Comparison of ENCODE assay signal across 14 cellular contexts in the genomic region with DNA sequence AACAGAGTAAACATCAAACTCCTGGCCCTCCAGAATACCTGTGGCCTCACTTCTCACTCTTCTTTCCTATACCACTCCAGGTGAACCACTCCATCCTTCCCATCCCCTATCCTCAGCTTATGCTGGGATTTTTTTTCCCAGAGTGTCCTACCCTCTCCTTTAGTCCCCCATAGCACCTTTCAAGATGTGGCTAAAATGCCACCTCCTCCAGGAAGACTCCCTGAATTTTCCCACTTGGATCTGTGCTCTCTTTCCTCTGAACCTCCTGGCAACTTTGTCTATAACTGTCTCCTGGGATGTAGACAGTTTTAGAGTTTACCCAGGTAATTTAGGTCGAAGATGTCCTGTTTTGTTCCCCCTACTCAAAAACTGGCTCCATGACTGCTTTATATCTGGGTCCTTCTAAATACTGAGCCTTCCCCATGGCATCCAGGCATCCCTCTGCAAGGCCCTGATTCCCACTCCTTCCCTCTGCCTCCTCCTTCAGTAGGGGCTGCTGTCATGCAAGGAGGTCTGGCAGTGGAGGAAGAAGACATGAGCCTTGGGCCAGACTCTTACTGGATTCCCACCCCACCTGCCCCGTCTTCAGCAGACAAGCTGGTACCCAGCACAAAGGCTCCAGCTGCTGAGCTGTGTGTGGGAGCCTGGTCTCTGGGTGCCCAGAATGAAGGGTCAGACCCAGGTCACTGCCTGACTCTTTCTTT.
A peak's percentile ranks its signal among the peaks of the same experiment; 100 is the strongest.
DNase-seq lines count a peak whose midpoint lies in the region; ATAC-seq and TF ChIP-seq lines count a peak whose summit lies in the region.
"Had no signal": no experiment of that assay in that cellular context is flagged by ENCODE, and none has a peak within 500 bp of the region (broad histone marks: within the 10 kb centered on the region; RNA-seq: fewer than 3 reads in every experiment).

No MANE protein-coding gene starts in this region.

- H3K9me3 ChIP-seq in hepatocyte (ENCODE audit: low read depth): no peaks in the 10 kb centered on the region
- H3K9me3 ChIP-seq: stomach had no signal

- POLR2A ChIA-PET in activated naive CD8-positive, alpha-beta T cell treated with anti-CD3 and anti-CD28 coated beads, Interleukin-2, amount 10 ng/mL, durations not matched to agents 7 days and 5 days (lab: Charles Lee): no interaction called here

- whole genome bisulfite sequencing in hepatocyte (ENCODE audit: low lambda C conversion rate, missing lambda C conversion rate): 92% methylated on average over 2 of the region's 2 CpGs

- H3K27ac ChIP-seq in hepatocyte: no peak overlapping the region
- H3K27ac ChIP-seq: dorsolateral prefrontal cortex, neural progenitor cell, stomach had no signal

- no peak overlapping the region for H3K27ac Mint-ChIP-seq in activated naive CD8-positive, alpha-beta T cell treated with anti-CD3 and anti-CD28 coated beads, Interleukin-2, amount 10 ng/mL, durations not matched to agents 7 days and 5 days
- H3K27ac Mint-ChIP-seq in activated naive CD8-positive, alpha-beta T cell treated with anti-CD3 and anti-CD28 coated beads for 36 hours: no peak overlapping the region
- H3K27ac Mint-ChIP-seq in activated T-helper 17 cell treated with anti-CD3 and anti-CD28 coated beads, Interleukin-2, amount 50 U/mL, for 72 hours: no peak overlapping the region
- no peak overlapping the region for H3K27ac Mint-ChIP-seq in activated T-cell treated with anti-CD3 and anti-CD28 coated beads, Interleukin-2, amount 50 U/mL, for 24 hours
- H3K27ac Mint-ChIP-seq: activated naive CD4-positive, alpha-beta T cell treated with anti-CD3 and anti-CD28 coated beads for 36 hours; CD8-positive, alpha-beta memory T cell; neural progenitor cell had no signal

- no peaks in the 10 kb centered on the region for H3K36me3 Mint-ChIP-seq in activated naive CD8-positive, alpha-beta T cell treated with anti-CD3 and anti-CD28 coated beads, Interleukin-2, amount 10 ng/mL, durations not matched to agents 7 days and 5 days
- no peaks in the 10 kb centered on the region for H3K36me3 Mint-ChIP-seq in activated naive CD8-positive, alpha-beta T cell treated with anti-CD3 and anti-CD28 coated beads for 36 hours
- H3K36me3 Mint-ChIP-seq in activated T-helper 17 cell treated with anti-CD3 and anti-CD28 coated beads, Interleukin-2, amount 50 U/mL, for 72 hours (ENCODE audit: low read depth): no peaks in the 10 kb centered on the region
- H3K36me3 Mint-ChIP-seq in activated T-cell treated with anti-CD3 and anti-CD28 coated beads, Interleukin-2, amount 50 U/mL, for 24 hours (ENCODE audit: low read depth): no peaks in the 10 kb centered on the region
- H3K36me3 Mint-ChIP-seq: brain; CD8-positive, alpha-beta memory T cell; neural progenitor cell had no signal

- ATAC-seq in activated naive CD8-positive, alpha-beta T cell treated with anti-CD3 and anti-CD28 coated beads, Interleukin-2, amount 10 ng/mL, durations not matched to agents 7 days and 5 days (ENCODE audit: low read depth): no peak
- peak; percentile 6 for ATAC-seq in activated T-helper 17 cell treated with anti-CD3 and anti-CD28 coated beads, Interleukin-2, amount 50 U/mL, for 72 hours (replicated peaks)
- ATAC-seq in left lobe of liver: no peak

- H3K27me3 ChIP-seq in hepatocyte: no peaks in the 10 kb centered on the region
- H3K27me3 ChIP-seq: neural progenitor cell, stomach had no signal

- no peaks in the 10 kb centered on the region for H3K4me1 ChIP-seq in hepatocyte (ENCODE audit: insufficient read depth)

- no peaks in the 10 kb centered on the region for H3K79me2 ChIP-seq in hepatocyte

- TF ChIP-seq CTCF in hepatocyte (IDR thresholded peaks at IDR 0.05; ENCODE audit: poor library complexity): no peak

- no peaks in the 10 kb centered on the region for H4K20me1 ChIP-seq in hepatocyte (ENCODE audit: insufficient read depth, poor library complexity, severe bottlenecking)

- peaks cover 10% of the 10 kb centered on the region for H3K4me1 Mint-ChIP-seq in activated naive CD8-positive, alpha-beta T cell treated with anti-CD3 and anti-CD28 coated beads, Interleukin-2, amount 10 ng/mL, durations not matched to agents 7 days and 5 days
- H3K4me1 Mint-ChIP-seq in activated naive CD8-positive, alpha-beta T cell treated with anti-CD3 and anti-CD28 coated beads for 36 hours: peaks cover 9% of the 10 kb centered on the region
- peaks cover 9% of the 10 kb centered on the region for H3K4me1 Mint-ChIP-seq in activated T-helper 17 cell treated with anti-CD3 and anti-CD28 coated beads, Interleukin-2, amount 50 U/mL, for 72 hours
- peaks cover 3% of the 10 kb centered on the region for H3K4me1 Mint-ChIP-seq in activated T-cell treated with anti-CD3 and anti-CD28 coated beads, Interleukin-2, amount 50 U/mL, for 24 hours (ENCODE audit: low read depth)

- no peaks in the 10 kb centered on the region for H3K9me2 ChIP-seq in hepatocyte (replicated peaks; ENCODE audit: insufficient read depth)

- no peaks in the 10 kb centered on the region for H3K36me3 ChIP-seq in hepatocyte (replicated peaks; ENCODE audit: insufficient read depth, low read depth)
- H3K36me3 ChIP-seq: neural progenitor cell had no signal

- H3K27me3 Mint-ChIP-seq in activated naive CD8-positive, alpha-beta T cell treated with anti-CD3 and anti-CD28 coated beads, Interleukin-2, amount 10 ng/mL, durations not matched to agents 7 days and 5 days: peaks cover 17% of the 10 kb centered on the region
- peaks cover 27% of the 10 kb centered on the region for H3K27me3 Mint-ChIP-seq in activated naive CD8-positive, alpha-beta T cell treated with anti-CD3 and anti-CD28 coated beads for 36 hours
- peaks cover 39% of the 10 kb centered on the region for H3K27me3 Mint-ChIP-seq in activated T-helper 17 cell treated with anti-CD3 and anti-CD28 coated beads, Interleukin-2, amount 50 U/mL, for 72 hours
- H3K27me3 Mint-ChIP-seq in activated T-cell treated with anti-CD3 and anti-CD28 coated beads, Interleukin-2, amount 50 U/mL, for 24 hours: peaks cover 53% of the 10 kb centered on the region

- no peak overlapping the region for H2AFZ ChIP-seq in hepatocyte
- H2AFZ ChIP-seq: neural progenitor cell had no signal

- H3K9me3 Mint-ChIP-seq in activated naive CD8-positive, alpha-beta T cell treated with anti-CD3 and anti-CD28 coated beads, Interleukin-2, amount 10 ng/mL, durations not matched to agents 7 days and 5 days: no peaks in the 10 kb centered on the region
- H3K9me3 Mint-ChIP-seq in activated naive CD8-positive, alpha-beta T cell treated with anti-CD3 and anti-CD28 coated beads for 36 hours: no peaks in the 10 kb centered on the region
- H3K9me3 Mint-ChIP-seq in activated T-helper 17 cell treated with anti-CD3 and anti-CD28 coated beads, Interleukin-2, amount 50 U/mL, for 72 hours: no peaks in the 10 kb centered on the region
- no peaks in the 10 kb centered on the region for H3K9me3 Mint-ChIP-seq in activated T-cell treated with anti-CD3 and anti-CD28 coated beads, Interleukin-2, amount 50 U/mL, for 24 hours
- H3K9me3 Mint-ChIP-seq: activated naive CD4-positive, alpha-beta T cell treated with anti-CD3 and anti-CD28 coated beads for 36 hours; brain; CD8-positive, alpha-beta memory T cell; neural progenitor cell had no signal

- no peak overlapping the region for H3K4me2 ChIP-seq in hepatocyte
- H3K4me2 ChIP-seq: neural progenitor cell had no signal

- peak; percentile 17 for DNase-seq in activated naive CD8-positive, alpha-beta T cell treated with anti-CD3 and anti-CD28 coated beads, Interleukin-2, amount 10 ng/mL, durations not matched to agents 7 days and 5 days
- DNase-seq in activated naive CD8-positive, alpha-beta T cell treated with anti-CD3 and anti-CD28 coated beads for 36 hours: no peak
- DNase-seq in left lobe of liver (ENCODE audit: low spot score) (peak; percentile 41), ureter (ENCODE audit: low spot score) (peak; percentile 36), hepatocyte (ENCODE audit: low spot score) (no peak), NCI-H1694 treated with DMSO at 0.1 percent for 48 hours (lab: John Stamatoyannopoulos, UW) (no peak)
- DNase-seq in activated T-cell treated with anti-CD3 and anti-CD28 coated beads, Interleukin-2, amount 50 U/mL, for 24 hours: no peak

- H3K4me3 ChIP-seq in hepatocyte: no peak overlapping the region
- H3K4me3 ChIP-seq: dorsolateral prefrontal cortex, neural progenitor cell, stomach had no signal

- no peak overlapping the region for H3K4me3 Mint-ChIP-seq in activated naive CD8-positive, alpha-beta T cell treated with anti-CD3 and anti-CD28 coated beads, Interleukin-2, amount 10 ng/mL, durations not matched to agents 7 days and 5 days
- no peak overlapping the region for H3K4me3 Mint-ChIP-seq in activated naive CD8-positive, alpha-beta T cell treated with anti-CD3 and anti-CD28 coated beads for 36 hours
- H3K4me3 Mint-ChIP-seq in activated T-helper 17 cell treated with anti-CD3 and anti-CD28 coated beads, Interleukin-2, amount 50 U/mL, for 72 hours: no peak overlapping the region
- H3K4me3 Mint-ChIP-seq in activated T-cell treated with anti-CD3 and anti-CD28 coated beads, Interleukin-2, amount 50 U/mL, for 24 hours: no peak overlapping the region
- H3K4me3 Mint-ChIP-seq: activated naive CD4-positive, alpha-beta T cell treated with anti-CD3 and anti-CD28 coated beads for 36 hours; brain; CD8-positive, alpha-beta memory T cell; neural progenitor cell had no signal

Comparison
In these comparisons a context has a peak if more than half of its experiments do, and no peak if none do; other contexts are left out.
1. DNase-seq: peak in activated naive CD8-positive, alpha-beta T cell treated with anti-CD3 and anti-CD28 coated beads, Interleukin-2, amount 10 ng/mL, durations not matched to agents 7 days and 5 days (single experiment), left lobe of liver (single experiment) and ureter (single experiment); none in activated naive CD8-positive, alpha-beta T cell treated with anti-CD3 and anti-CD28 coated beads for 36 hours (single experiment), hepatocyte (single experiment), activated T-cell treated with anti-CD3 and anti-CD28 coated beads, Interleukin-2, amount 50 U/mL, for 24 hours (single experiment) and NCI-H1694 treated with DMSO at 0.1 percent for 48 hours (single experiment).